9 cellular contexts compared by ENCODE assay signal in the genomic region with DNA sequence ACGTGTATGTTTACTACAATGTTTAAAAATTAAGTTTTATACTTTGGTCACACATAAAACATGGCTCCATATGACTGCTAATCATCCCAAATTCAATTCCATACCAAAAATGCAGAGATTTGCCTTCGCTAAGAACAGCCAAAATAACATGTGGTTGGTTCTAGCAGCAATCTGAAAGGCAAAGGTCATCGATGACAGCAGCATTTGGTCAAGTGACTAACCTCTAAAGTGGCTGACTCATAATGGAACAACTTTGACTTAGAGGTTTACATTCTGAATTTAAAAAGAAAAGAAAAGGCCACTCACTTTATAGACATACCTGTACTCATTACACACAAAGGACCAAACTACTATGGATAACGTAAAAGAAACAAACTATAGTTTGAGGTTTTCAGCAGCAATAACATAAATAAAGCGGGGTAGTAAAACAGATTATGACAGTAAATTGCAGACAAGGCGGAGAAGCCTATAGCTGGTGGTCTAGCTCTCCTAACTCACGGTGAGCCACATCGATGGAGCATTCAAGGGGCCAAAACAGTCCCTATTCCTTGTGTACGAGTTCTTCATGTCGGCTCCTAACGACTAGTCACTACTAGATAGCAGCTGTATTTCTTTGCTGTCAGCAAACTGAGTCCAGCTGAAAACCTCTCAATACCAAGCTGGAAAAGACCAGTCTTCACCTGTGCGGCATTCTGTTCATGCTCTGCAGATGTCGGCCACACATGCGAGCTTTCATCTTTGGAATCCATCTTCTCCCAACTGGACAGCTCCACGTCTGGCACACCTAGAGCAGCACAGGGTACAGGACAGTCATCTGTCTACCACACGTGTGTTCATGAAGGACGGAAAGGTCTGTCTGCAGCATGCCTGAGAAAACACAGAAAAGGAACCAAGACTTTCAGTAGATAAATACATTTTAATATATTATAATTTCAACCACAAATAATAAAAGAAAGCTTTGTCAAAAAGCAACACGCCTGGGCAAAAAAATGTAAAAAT. TPM values are rescaled to one million over a fixed set of nuclear protein-coding genes. Genes with fewer than 3 reads are reported as not detected.
DNase-seq lines count a peak whose midpoint lies in the region; ATAC-seq and TF ChIP-seq lines count a peak whose summit lies in the region.
"Had no signal": no experiment of that assay in that cellular context is flagged by ENCODE, and none has a peak within 500 bp of the region (broad histone marks: within the 10 kb centered on the region; RNA-seq: fewer than 3 reads in every experiment).

No MANE protein-coding gene starts in this region.

- H3K4me3 ChIP-seq in fibroblast of mammary gland (ENCODE audit: control insufficient read depth, low read depth, low read length) (no peak overlapping the region), testis (no peak overlapping the region), gastroesophageal sphincter (no peak overlapping the region)

- DNase-seq in LoVo (ENCODE audit: low spot score) (peak; percentile 64), fibroblast of mammary gland (ENCODE audit: low read depth) (peak; percentile 96), SK-N-DZ (ENCODE audit: low spot score) (no peak), RPMI8226 (no peak), testis (no peak)

- H3K27me3 ChIP-seq in testis (no peaks in the 10 kb centered on the region), gastroesophageal sphincter (no peaks in the 10 kb centered on the region)
- H3K27me3 ChIP-seq: neutrophil had no signal

- no peak for TF ChIP-seq POLR2A in testis (IDR thresholded peaks at IDR 0.05)
- TF ChIP-seq POLR2A in gastroesophageal sphincter (IDR thresholded peaks at IDR 0.05) = no peak

- intact Hi-C loops in testis (cut with DNase I; ENCODE audit: low total_unique reads) = no loop called here

- no peak overlapping the region for H3K27ac ChIP-seq in testis
- no peak overlapping the region for H3K27ac ChIP-seq in gastroesophageal sphincter
- H3K27ac ChIP-seq: neutrophil had no signal

- H3K4me1 ChIP-seq in testis (no peaks in the 10 kb centered on the region), gastroesophageal sphincter (no peaks in the 10 kb centered on the region)

- TF ChIP-seq CTCF in fibroblast of mammary gland (conservative IDR thresholded peaks at IDR 0.05; ENCODE audit: control insufficient read depth, insufficient read depth, low read depth, low read length) (no peak), testis (IDR thresholded peaks at IDR 0.05) (no peak), gastroesophageal sphincter (IDR thresholded peaks at IDR 0.05) (no peak)

- no peaks in the 10 kb centered on the region for H3K9me3 ChIP-seq in testis
- no peaks in the 10 kb centered on the region for H3K9me3 ChIP-seq in gastroesophageal sphincter
- H3K9me3 ChIP-seq: neutrophil had no signal

- ATAC-seq in GM18502 (IDR thresholded peaks at IDR 0.05; ENCODE audit: poor library complexity, unreplicated experiment) (peak; percentile 93), GM21825 (IDR thresholded peaks at IDR 0.05; ENCODE audit: unreplicated experiment) (peak; percentile 85), gastroesophageal sphincter (no peak)

- TF ChIP-seq EP300 in gastroesophageal sphincter (IDR thresholded peaks at IDR 0.05) = no peak

- H3K36me3 ChIP-seq in testis (ENCODE audit: low read depth, missing control alignments) = no peaks in the 10 kb centered on the region
- H3K36me3 ChIP-seq in gastroesophageal sphincter = peaks cover 0 to 32% of the 10 kb centered on the region in 2 donors

- 90 to 94% methylated on average over 18 of the region's 18 CpGs for WGBS in testis, 2 donors
- WGBS in gastroesophageal sphincter (ENCODE audit: low coverage in 1 of 2), 2 donors = 89 to 96% methylated on average over 11 to 15 of the region's 18 CpGs

RNA-seq across cellular contexts. Expression of a gene that starts 42.1 kb away (rescaled TPM):
- 3.8 and 8.4 TPM in 2 replicates for polyA plus RNA-seq in SK-N-DZ (2014; cell fraction: cytosol; rRNA removed)
- 6.0 TPM in 2 replicates for polyA plus RNA-seq in SK-N-DZ (2014; cell fraction: nucleus; rRNA removed)
- total RNA-seq in testis = 10 to 100 TPM in 1 of 2 donors, 1 to 10 TPM in 1; 9.2 to 14.7 TPM
- polyA plus RNA-seq in testis (ENCODE audit: insufficient read depth, low read depth, low replicate concordance) = 4.9 TPM
- total RNA-seq in gastroesophageal sphincter = 10 to 100 TPM in 1 of 4 donors, 1 to 10 TPM in 3; 6.6 to 12.0 (median 7.4) TPM

Comparison
In these comparisons a context has a peak if more than half of its experiments do, and no peak if none do; other contexts are left out.
1. DNase-seq: peak in LoVo (single experiment) and fibroblast of mammary gland (single experiment); none in SK-N-DZ (single experiment), RPMI8226 (single experiment) and testis (single experiment).